Comparison of ENCODE assay signal across 1 cellular context in genomic region chrX:77894921-77895886, GRCh38.
TF ChIP-seq lines count a peak whose summit lies in the region.

Gene MAGT1 (minus strand): TSS chrX:77895435. CDS start chrX:77895410, 25 bp downstream.

TF ChIP-seq in HEK293, 187 proteins besides CTCF, POLR2A, EP300 and RAD21 (continued from another document):
- TF ChIP-seq ZNF514 (tag by site-specific recombination; IDR thresholded peaks at IDR 0.05) (no peak), KLF8 (tag by site-specific recombination; IDR thresholded peaks at IDR 0.05) (no peak), ZNF311 (tag by site-specific recombination; IDR thresholded peaks at IDR 0.05; ENCODE audit: borderline replicate concordance) (no peak), ZFP37 (tag by site-specific recombination; IDR thresholded peaks at IDR 0.05) (peak; percentile 49; the same call in 1 of the 2 replicates), ZNF501 (tag by site-specific recombination; IDR thresholded peaks at IDR 0.05) (peak; percentile 68), SP2 (tag by site-specific recombination; IDR thresholded peaks at IDR 0.05) (peak; percentile 88), EGR2 (tag by site-specific recombination; IDR thresholded peaks at IDR 0.05; ENCODE audit: low read depth) (0 out of 2 replicates have a peak, but pooled peaks have one; percentile 9), ZNF155 (tag by site-specific recombination; IDR thresholded peaks at IDR 0.05) (no peak), SP3 (tag by site-specific recombination; IDR thresholded peaks at IDR 0.05) (peak; percentile 45), KLF1 (tag by site-specific recombination; IDR thresholded peaks at IDR 0.05) (0 out of 2 replicates have a peak, but pooled peaks have one; percentile 9), YY1 (tag by site-specific recombination; IDR thresholded peaks at IDR 0.05) (peak; percentile 68), ZNF692 (tag by site-specific recombination; IDR thresholded peaks at IDR 0.05) (peak; percentile 97), PRDM1 (tag by site-specific recombination; IDR thresholded peaks at IDR 0.05) (peak; percentile 71), ZNF768 (tag by site-specific recombination; IDR thresholded peaks at IDR 0.05) (no peak), ZNF391 (tag by site-specific recombination; IDR thresholded peaks at IDR 0.05; ENCODE audit: borderline replicate concordance, low read depth) (peak; percentile 71; the same call in 1 of the 2 replicates), ZFHX2 (tag by site-specific recombination; conservative IDR thresholded peaks at IDR 0.05) (peak; percentile 37; the same call in 1 of the 2 replicates), ZNF394 (tag by site-specific recombination; IDR thresholded peaks at IDR 0.05; ENCODE audit: borderline replicate concordance) (peak; percentile 65; the same call in 1 of the 2 replicates)
TF ChIP-seq in HEK293: peak in this region for 26.
